ENCODE assay signal across 22 cellular contexts in the genomic region with DNA sequence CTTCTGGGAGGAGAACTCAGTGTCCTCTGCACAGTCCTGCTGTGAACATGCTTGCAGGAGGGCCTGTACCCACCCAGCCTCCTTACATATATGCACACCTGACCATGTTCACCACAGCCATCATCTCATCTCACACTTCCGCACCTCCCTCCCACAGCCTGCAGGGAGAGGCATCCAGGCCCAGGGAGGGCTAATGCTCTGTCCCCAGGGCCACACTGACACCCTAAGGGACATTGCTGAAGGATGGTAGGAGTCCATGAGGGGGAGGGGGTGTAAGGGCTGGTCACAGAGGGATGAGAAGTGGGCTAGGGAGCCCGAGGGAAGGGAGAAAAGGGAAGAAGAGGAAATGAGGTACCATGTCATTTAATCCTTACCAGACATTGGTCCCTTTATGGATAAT. TPM values are rescaled to one million over a fixed set of nuclear protein-coding genes. Genes with fewer than 3 reads are reported as not detected.
"Had no signal": no experiment of that assay in that cellular context is flagged by ENCODE, and none has a peak within 500 bp of the region (broad histone marks: within the 10 kb centered on the region; RNA-seq: fewer than 3 reads in every experiment).

No MANE protein-coding gene starts in this region.

- H3K4me1 ChIP-seq: colonic mucosa had no signal

- H3K36me3 ChIP-seq: brain microvascular endothelial cell, colonic mucosa, SJSA1 had no signal

- H3K9me3 ChIP-seq: colonic mucosa, SK-N-SH had no signal

- H3K9ac ChIP-seq: SK-N-SH had no signal

- H3K4me2 ChIP-seq: SK-N-SH had no signal

- H3K4me3 ChIP-seq: colonic mucosa, SJSA1 had no signal

- H3K27ac ChIP-seq: brain microvascular endothelial cell, colonic mucosa, SJSA1 had no signal

- FAIRE-seq: TTC549 had no signal

- DNase-seq: activated CD4-positive, alpha-beta T cell treated with anti-CD3 and anti-CD28 coated beads, Interleukin-2, amount 50 U/mL, for 4 hours; activated gamma-delta T cell treated with Interleukin-2 at 50 U/mL for 16 hours; activated T-cell treated with anti-CD3 and anti-CD28 coated beads, Interleukin-2, amount 50 U/mL, for 1 hour; amniotic stem cell; colonic mucosa; MM.1S; NCI-H1436 treated with DMSO at 0.1 percent for 48 hours; NCI-H2029 had no signal

RNA-seq across cellular contexts. Expression of gene KCNC1, which starts 4.4 kb away (rescaled TPM):
- total RNA-seq: activated CD4-positive, alpha-beta T cell treated with anti-CD3 and anti-CD28 coated beads, Interleukin-2, amount 10 ng/mL, durations not matched to agents 24 days and 14 days; activated CD8-positive, alpha-beta memory T cell treated with anti-CD3 and anti-CD28 coated beads for 36 hours; activated CD8-positive, alpha-beta T cell treated with anti-CD3 and anti-CD28 coated beads for 36 hours; activated naive CD4-positive, alpha-beta T cell treated with anti-CD3 and anti-CD28 coated beads for 36 hours; activated naive CD4-positive, alpha-beta T cell treated with anti-CD3 and anti-CD28 coated beads, Interleukin-2, amount 50 U/mL, for 72 hours; activated T-cell treated with anti-CD3 and anti-CD28 coated beads, Interleukin-2, amount 50 U/mL, for 72 hours; activated T-helper 17 cell treated with anti-CD3 and anti-CD28 coated beads, Interleukin-2, amount 50 U/mL, for 72 hours; aorta; Right ventricle myocardium superior; SJSA1 had no signal
- polyA plus RNA-seq: aorta had no signal

RNA-seq across cellular contexts. Expression of gene MYOD1, which starts 10.8 kb away (rescaled TPM):
- total RNA-seq: activated CD4-positive, alpha-beta T cell treated with anti-CD3 and anti-CD28 coated beads, Interleukin-2, amount 10 ng/mL, durations not matched to agents 24 days and 14 days; activated CD8-positive, alpha-beta memory T cell treated with anti-CD3 and anti-CD28 coated beads for 36 hours; activated CD8-positive, alpha-beta T cell treated with anti-CD3 and anti-CD28 coated beads for 36 hours; activated naive CD4-positive, alpha-beta T cell treated with anti-CD3 and anti-CD28 coated beads for 36 hours; activated naive CD4-positive, alpha-beta T cell treated with anti-CD3 and anti-CD28 coated beads, Interleukin-2, amount 50 U/mL, for 72 hours; activated T-cell treated with anti-CD3 and anti-CD28 coated beads, Interleukin-2, amount 50 U/mL, for 72 hours; activated T-helper 17 cell treated with anti-CD3 and anti-CD28 coated beads, Interleukin-2, amount 50 U/mL, for 72 hours; aorta; chondrocyte; colonic mucosa; Right ventricle myocardium superior; SJSA1 had no signal
- polyA plus RNA-seq: aorta, SK-N-SH had no signal
